Comparison of ENCODE assay signal across 8 cellular contexts in genomic region chr20:38645980-38646858, GRCh38. TPM values are rescaled to one million over a fixed set of nuclear protein-coding genes. Genes with fewer than 3 reads are reported as not detected.
A peak's percentile ranks its signal among the peaks of the same experiment; 100 is the strongest.
DNase-seq lines count a peak whose midpoint lies in the region; ATAC-seq lines count a peak whose summit lies in the region.

No MANE protein-coding gene starts in this region.

- intact Hi-C loops in left colon (cut with DNase I, micrococcal nuclease) = no loop called here

- ATAC-seq in GM18519 (IDR thresholded peaks at IDR 0.05; ENCODE audit: low FRiP score, unreplicated experiment) (peak; percentile 65), HG03280 (IDR thresholded peaks at IDR 0.05; ENCODE audit: unreplicated experiment) (peak; percentile 86), left colon (peak; percentile 97)
- ATAC-seq in activated CD4-positive, CD25-positive, alpha-beta regulatory T cell treated with anti-CD3 and anti-CD28 coated beads, Interleukin-2, amount 50 U/mL, for 24 hours = peak; percentile 92 to 96

- DNase-seq in A172 (ENCODE audit: low spot score) (peak; percentile 51), NCI-H446 (lab: John Stamatoyannopoulos, UW) (peak; percentile 12 to 80), left colon (peak; percentile 59 to 79)
- peak; percentile 85 for DNase-seq in central memory CD4-positive, alpha-beta T cell
- DNase-seq in stimulated activated CD4-positive, alpha-beta T cell treated with anti-CD3 and anti-CD28 coated beads, Interleukin-2, amount 100 ng/mL, for 48 hours = peak; percentile 90 to 93

RNA-seq across cellular contexts. Expression of gene ARHGAP40, which starts 44.6 kb away (rescaled TPM):
- not detected in 2 replicates for total RNA-seq in A172 (2014; rRNA removed; shearing (Covaris generic))
- total RNA-seq in left colon = not detected

Comparison
In these comparisons a context has a peak if more than half of its experiments do, and no peak if none do; other contexts are left out.
1. Peak in every context shown above with its lines: DNase-seq and ATAC-seq.